5 cellular contexts compared by ENCODE assay signal in genomic region chr3:48697952-48698351, GRCh38.
TF ChIP-seq lines count a peak whose summit lies in the region.

No MANE protein-coding gene starts in this region.

TF ChIP-seq in SK-N-SH, 30 proteins besides CTCF, POLR2A, EP300 and RAD21 (continues in another document):
- no peak for TF ChIP-seq TEAD4 (IDR thresholded peaks at IDR 0.05; ENCODE audit: borderline replicate concordance, insufficient read depth)
- no peak for TF ChIP-seq YY1 (IDR thresholded peaks at IDR 0.05; ENCODE audit: low read depth)
- TF ChIP-seq FOXM1 (IDR thresholded peaks at IDR 0.05; ENCODE audit: low read depth), result no peak
- no peak for TF ChIP-seq TAF1 (IDR thresholded peaks at IDR 0.05; ENCODE audit: borderline replicate concordance, low read depth, low read length)
- TF ChIP-seq, protein P1, sequence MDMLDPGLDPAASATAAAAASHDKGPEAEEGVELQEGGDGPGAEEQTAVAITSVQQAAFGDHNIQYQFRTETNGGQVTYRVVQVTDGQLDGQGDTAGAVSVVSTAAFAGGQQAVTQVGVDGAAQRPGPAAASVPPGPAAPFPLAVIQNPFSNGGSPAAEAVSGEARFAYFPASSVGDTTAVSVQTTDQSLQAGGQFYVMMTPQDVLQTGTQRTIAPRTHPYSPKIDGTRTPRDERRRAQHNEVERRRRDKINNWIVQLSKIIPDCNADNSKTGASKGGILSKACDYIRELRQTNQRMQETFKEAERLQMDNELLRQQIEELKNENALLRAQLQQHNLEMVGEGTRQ (IDR thresholded peaks at IDR 0.05; ENCODE audit: borderline replicate concordance, low read depth, low read length), result no peak
- TF ChIP-seq MEF2A (IDR thresholded peaks at IDR 0.05; ENCODE audit: borderline replicate concordance, low read depth), result no peak
- no peak for TF ChIP-seq FOXJ3 (CRISPR knock-in tag; IDR thresholded peaks at IDR 0.05)
- TF ChIP-seq EZH2phosphoT487 (IDR thresholded peaks at IDR 0.05; ENCODE audit: borderline replicate concordance, low read depth), result no peak
- no peak for TF ChIP-seq JUND (IDR thresholded peaks at IDR 0.05)
- TF ChIP-seq MXI1 (IDR thresholded peaks at IDR 0.05; ENCODE audit: low read depth, low read length), result no peak
- no peak for TF ChIP-seq RXRA (IDR thresholded peaks at IDR 0.05; ENCODE audit: borderline replicate concordance, low read depth)

TF ChIP-seq in SK-N-SH treated with all-trans-retinoic acid at 6 μM for 48 hours, 23 proteins besides CTCF, POLR2A, EP300 and RAD21:
- TF ChIP-seq OSR1 (CRISPR knock-in tag; IDR thresholded peaks at IDR 0.05), result no peak
- no peak for TF ChIP-seq ZFP30 (CRISPR knock-in tag; IDR thresholded peaks at IDR 0.05)
- TF ChIP-seq BACH2 (CRISPR knock-in tag; IDR thresholded peaks at IDR 0.05; ENCODE audit: borderline replicate concordance), result no peak

TF ChIP-seq in HEK293, 187 proteins besides CTCF, POLR2A, EP300 and RAD21:
- TF ChIP-seq ZNF175 (tag by site-specific recombination; IDR thresholded peaks at IDR 0.05), result no peak
- no peak for TF ChIP-seq MYNN (tag by site-specific recombination; IDR thresholded peaks at IDR 0.05; ENCODE audit: borderline replicate concordance)
- no peak for TF ChIP-seq ZNF37A (tag by site-specific recombination; IDR thresholded peaks at IDR 0.05)
- TF ChIP-seq ZNF274 (IDR thresholded peaks at IDR 0.05; ENCODE audit: low read length), result no peak
- no peak for TF ChIP-seq ZNF274 (tag by site-specific recombination; IDR thresholded peaks at IDR 0.05; ENCODE audit: borderline replicate concordance)
- 0 out of 2 replicates have a peak, but pooled peaks have one; percentile 3 for TF ChIP-seq ZNF654 (tag by site-specific recombination; IDR thresholded peaks at IDR 0.05; ENCODE audit: low read depth)

TF ChIP-seq in WTC11, 78 proteins besides CTCF, POLR2A, EP300 and RAD21:
- TF ChIP-seq JAZF1 (CRISPR knock-in tag; IDR thresholded peaks at IDR 0.05) (no peak), MXD4 (CRISPR knock-in tag; IDR thresholded peaks at IDR 0.05; ENCODE audit: borderline replicate concordance) (no peak), SMAD3 (CRISPR knock-in tag; IDR thresholded peaks at IDR 0.05; ENCODE audit: borderline replicate concordance) (no peak), ZMAT4 (CRISPR knock-in tag; IDR thresholded peaks at IDR 0.05) (no peak), ZNF532 (CRISPR knock-in tag; IDR thresholded peaks at IDR 0.05; ENCODE audit: borderline replicate concordance) (no peak), CREM (CRISPR knock-in tag; IDR thresholded peaks at IDR 0.05) (no peak), NFATC4 (CRISPR knock-in tag; IDR thresholded peaks at IDR 0.05) (no peak), ERG (CRISPR knock-in tag; IDR thresholded peaks at IDR 0.05) (no peak), SMAD4 (CRISPR knock-in tag; IDR thresholded peaks at IDR 0.05) (no peak), FOXK1 (CRISPR knock-in tag; IDR thresholded peaks at IDR 0.05) (no peak), KAT7 (CRISPR knock-in tag; IDR thresholded peaks at IDR 0.05; ENCODE audit: borderline replicate concordance) (no peak), ZNF416 (CRISPR knock-in tag; IDR thresholded peaks at IDR 0.05) (no peak)

TF ChIP-seq in liver, 16 proteins besides CTCF, POLR2A, EP300 and RAD21:
- TF ChIP-seq REST (IDR thresholded peaks at IDR 0.05) (no peak), FOXA1 (IDR thresholded peaks at IDR 0.05) (no peak), JUND (IDR thresholded peaks at IDR 0.05) (no peak), HNF4A (conservative IDR thresholded peaks at IDR 0.05) (no peak), FOXA2 (IDR thresholded peaks at IDR 0.05) (no peak), GABPA (IDR thresholded peaks at IDR 0.05 in 1 of 2, conservative IDR thresholded peaks at IDR 0.05 in 1 of 2) (no peak), RXRA (IDR thresholded peaks at IDR 0.05) (no peak), NR2F2 (IDR thresholded peaks at IDR 0.05) (no peak), ZBTB33 (IDR thresholded peaks at IDR 0.05) (no peak)
- TF ChIP-seq, protein P2, sequence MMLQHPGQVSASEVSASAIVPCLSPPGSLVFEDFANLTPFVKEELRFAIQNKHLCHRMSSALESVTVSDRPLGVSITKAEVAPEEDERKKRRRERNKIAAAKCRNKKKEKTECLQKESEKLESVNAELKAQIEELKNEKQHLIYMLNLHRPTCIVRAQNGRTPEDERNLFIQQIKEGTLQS (IDR thresholded peaks at IDR 0.05), result no peak
